ENCODE assay signal across 25 cellular contexts in genomic region chrX:133947022-133947421, GRCh38. TPM values are rescaled to one million over a fixed set of nuclear protein-coding genes. Genes with fewer than 3 reads are reported as not detected.
"Had no signal": no experiment of that assay in that cellular context is flagged by ENCODE, and none has a peak within 500 bp of the region (broad histone marks: within the 10 kb centered on the region; RNA-seq: fewer than 3 reads in every experiment).

No MANE protein-coding gene starts in this region.

- H3K4me3 ChIP-seq: esophagus squamous epithelium, gastrocnemius medialis, heart right ventricle, left lung, lower lobe of right lung, mucosa of descending colon had no signal

- DNase-seq: cortex of kidney; effector CD8-positive, alpha-beta T cell; effector memory CD8-positive, alpha-beta T cell; endodermal cell; erythroblast; esophagus squamous epithelium; foreskin fibroblast; foreskin melanocyte; gastrocnemius medialis; glutamatergic neuron; head of caudate nucleus; heart right ventricle; hippocampal formation; left cardiac atrium; left lung; left ventricle myocardium superior; lower lobe of right lung; mesenchymal stem cell; mucosa of descending colon had no signal

- H3K4me1 ChIP-seq: esophagus squamous epithelium, gastrocnemius medialis, heart right ventricle, left lung, lower lobe of right lung had no signal

- ATAC-seq: effector memory CD8-positive, alpha-beta T cell; esophagus mucosa; gastrocnemius medialis; heart right ventricle; left cardiac atrium; left lung; left ventricle myocardium superior; lower lobe of right lung; mucosa of descending colon had no signal

- H3K27ac Mint-ChIP-seq: dendritic cell treated with granulocyte-macrophage colony-stimulating factor and Interleukin-4, amounts not matched to agents 40 ng/mL and 50 ng/mL, for 4 days; effector memory CD8-positive, alpha-beta T cell; endodermal cell; mesothelial cell of epicardium had no signal

- H3K27me3 ChIP-seq: esophagus squamous epithelium, gastrocnemius medialis had no signal

- H3K9me3 Mint-ChIP-seq: dendritic cell treated with granulocyte-macrophage colony-stimulating factor and Interleukin-4, amounts not matched to agents 40 ng/mL and 50 ng/mL, for 4 days; effector memory CD8-positive, alpha-beta T cell; endodermal cell; mesothelial cell of epicardium had no signal

- H3K9me3 ChIP-seq: esophagus squamous epithelium, gastrocnemius medialis, heart right ventricle, left lung, lower lobe of right lung, mucosa of descending colon had no signal

- H3K4me3 Mint-ChIP-seq: dendritic cell treated with granulocyte-macrophage colony-stimulating factor and Interleukin-4, amounts not matched to agents 40 ng/mL and 50 ng/mL, for 4 days; effector memory CD8-positive, alpha-beta T cell; endodermal cell; mesothelial cell of epicardium had no signal

- H3K36me3 ChIP-seq: esophagus squamous epithelium, gastrocnemius medialis, heart right ventricle, left lung, lower lobe of right lung had no signal

RNA-seq across cellular contexts. Expression of gene GPC3, which starts 38.4 kb away (rescaled TPM):
- total RNA-seq: dermis microvascular lymphatic vessel endothelial cell, glomerular endothelial cell, lung microvascular endothelial cell had no signal
